In the genomic region with DNA sequence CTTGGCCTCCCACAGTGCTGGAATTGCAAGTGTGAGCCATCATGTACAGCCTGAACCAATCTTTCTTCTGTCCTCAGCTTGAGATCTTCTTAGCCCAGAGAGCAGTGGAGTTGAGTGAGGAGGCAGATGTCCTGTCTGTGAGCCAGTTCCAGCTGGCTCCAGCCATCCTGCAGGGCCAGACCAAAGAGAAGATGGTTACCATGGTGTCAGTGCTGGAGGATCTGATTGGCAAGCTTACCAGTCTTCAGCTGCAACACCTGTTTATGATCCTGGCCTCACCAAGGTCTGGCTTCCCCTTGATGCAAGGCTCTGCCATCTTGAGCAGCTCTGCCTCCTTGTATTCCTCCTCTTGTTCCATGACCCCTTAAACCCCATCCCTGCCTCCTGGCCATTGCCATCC, we compare ENCODE assay signal across 1 cellular context.
TF ChIP-seq lines count a peak whose summit lies in the region.

No MANE protein-coding gene starts in this region.

TF ChIP-seq in SK-N-SH, 30 proteins besides CTCF, POLR2A, EP300 and RAD21:
- 0 out of 2 replicates have a peak, but pooled peaks have one; percentile 30 for TF ChIP-seq RCOR1 (IDR thresholded peaks at IDR 0.05; ENCODE audit: low read length)
- TF ChIP-seq TEAD4 (IDR thresholded peaks at IDR 0.05; ENCODE audit: borderline replicate concordance, insufficient read depth) = no peak
- 0 out of 2 replicates have a peak, but pooled peaks have one; percentile 35 for TF ChIP-seq GATA2 (CRISPR knock-in tag; IDR thresholded peaks at IDR 0.05)
- TF ChIP-seq CHD2 (IDR thresholded peaks at IDR 0.05; ENCODE audit: low read length, partially characterized antibody) = peak; percentile 31
- peak; percentile 7; the same call in 1 of the 2 replicates for TF ChIP-seq SMC3 (IDR thresholded peaks at IDR 0.05; ENCODE audit: low read depth, low read length)
- TF ChIP-seq FOXJ3 (CRISPR knock-in tag; IDR thresholded peaks at IDR 0.05) = no peak
- no peak for TF ChIP-seq RXRA (IDR thresholded peaks at IDR 0.05; ENCODE audit: borderline replicate concordance, low read depth)
